In genomic region chr17:78133971-78134898, GRCh38 we compare ENCODE assay signal across 7 cellular contexts. TPM values are rescaled to one million over a fixed set of nuclear protein-coding genes. Genes with fewer than 3 reads are reported as not detected.
DNase-seq lines count a peak whose midpoint lies in the region; ATAC-seq and TF ChIP-seq lines count a peak whose summit lies in the region.

No MANE protein-coding gene starts in this region.

- H3K4me3 Mint-ChIP-seq in activated CD4-positive, alpha-beta T cell treated with anti-CD3 and anti-CD28 coated beads, Interleukin-2, amount 10 ng/mL, durations not matched to agents 24 days and 14 days, result peak overlapping the region; percentile 83
- H3K4me3 Mint-ChIP-seq in nephron progenitor cell, result no peak overlapping the region

- in situ Hi-C loops in GM13977 (cut with MboI; ENCODE audit: low pct_unique_long_range_greater_than_20kb, low sequenced_read_pairs, unreplicated experiment), result no loop called here

- no peaks in the 10 kb centered on the region for H3K9me3 Mint-ChIP-seq in activated CD4-positive, alpha-beta T cell treated with anti-CD3 and anti-CD28 coated beads, Interleukin-2, amount 10 ng/mL, durations not matched to agents 24 days and 14 days
- H3K9me3 Mint-ChIP-seq in nephron progenitor cell, result no peaks in the 10 kb centered on the region

- intact Hi-C loops in activated CD4-positive, alpha-beta T cell treated with anti-CD3 and anti-CD28 coated beads, Interleukin-2, amount 10 ng/mL, durations not matched to agents 24 days and 14 days (cut with micrococcal nuclease), result loop anchor here (1.0 to 5.0 kb wide), 5 partner anchors 22 to 1703 kb away; partner anchors contain the start of genes CBX4 and SYNGR2

- H3K4me1 Mint-ChIP-seq in activated CD4-positive, alpha-beta T cell treated with anti-CD3 and anti-CD28 coated beads, Interleukin-2, amount 10 ng/mL, durations not matched to agents 24 days and 14 days, result peaks cover 75% of the 10 kb centered on the region
- peaks cover 27% of the 10 kb centered on the region for H3K4me1 Mint-ChIP-seq in nephron progenitor cell

- no peaks in the 10 kb centered on the region for H3K27me3 Mint-ChIP-seq in activated CD4-positive, alpha-beta T cell treated with anti-CD3 and anti-CD28 coated beads, Interleukin-2, amount 10 ng/mL, durations not matched to agents 24 days and 14 days
- peaks cover 32% of the 10 kb centered on the region for H3K27me3 Mint-ChIP-seq in nephron progenitor cell (ENCODE audit: low read depth, poor library complexity)

- H3K36me3 Mint-ChIP-seq in activated CD4-positive, alpha-beta T cell treated with anti-CD3 and anti-CD28 coated beads, Interleukin-2, amount 10 ng/mL, durations not matched to agents 24 days and 14 days (ENCODE audit: low read depth), result peaks cover 70% of the 10 kb centered on the region
- H3K36me3 Mint-ChIP-seq in nephron progenitor cell (ENCODE audit: low read depth), result no peaks in the 10 kb centered on the region

- ATAC-seq in GM19023 (IDR thresholded peaks at IDR 0.05; ENCODE audit: unreplicated experiment), result no peak

- TF ChIP-seq CTCF in GM13977 (IDR thresholded peaks at IDR 0.05; ENCODE audit: extremely low read depth, insufficient read depth, missing control alignments) (peak; percentile 77), nephron progenitor cell (IDR thresholded peaks at IDR 0.05) (peak; percentile 37)

- peak; percentile 79 for DNase-seq in GM13977 (ENCODE audit: low spot score)
- peak; percentile 24 for DNase-seq in NCI-H345 treated with DMSO at 0.1 percent for 48 hours (lab: John Stamatoyannopoulos, UW; ENCODE audit: unreplicated experiment)
- peak; percentile 94 for DNase-seq in activated CD4-positive, alpha-beta T cell treated with anti-CD3 and anti-CD28 coated beads, Interleukin-2, amount 10 ng/mL, durations not matched to agents 24 days and 14 days
- peak; percentile 57 to 75 for DNase-seq in dermis microvascular lymphatic vessel endothelial cell (ENCODE audit: low read depth in 2 of 2)
- peak; percentile 53 for DNase-seq in nephron progenitor cell
- no peak for DNase-seq in cerebellum (ENCODE audit: low spot score)

- H3K27ac Mint-ChIP-seq in activated CD4-positive, alpha-beta T cell treated with anti-CD3 and anti-CD28 coated beads, Interleukin-2, amount 10 ng/mL, durations not matched to agents 24 days and 14 days, result peak overlapping the region; percentile 67
- no peak overlapping the region for H3K27ac Mint-ChIP-seq in nephron progenitor cell

RNA-seq across cellular contexts. Expression of gene TMC8, which starts 3.7 kb away (rescaled TPM):
- total RNA-seq in activated CD4-positive, alpha-beta T cell treated with anti-CD3 and anti-CD28 coated beads, Interleukin-2, amount 10 ng/mL, durations not matched to agents 24 days and 14 days, result 231 and 234 TPM in 2 replicates
- 0.13 and 0.25 TPM in 2 replicates for total RNA-seq in dermis microvascular lymphatic vessel endothelial cell
- total RNA-seq in cerebellum, result 1.6 TPM

RNA-seq across cellular contexts. Expression of gene TMC6, which starts 5.7 kb away (rescaled TPM):
- 250 and 251 TPM in 2 replicates for total RNA-seq in activated CD4-positive, alpha-beta T cell treated with anti-CD3 and anti-CD28 coated beads, Interleukin-2, amount 10 ng/mL, durations not matched to agents 24 days and 14 days
- 23.1 and 35.7 TPM in 2 replicates for total RNA-seq in dermis microvascular lymphatic vessel endothelial cell
- total RNA-seq in cerebellum, result 6.2 TPM

RNA-seq across cellular contexts. Expression of gene C17orf99, which starts 11.9 kb away (rescaled TPM):
- total RNA-seq in activated CD4-positive, alpha-beta T cell treated with anti-CD3 and anti-CD28 coated beads, Interleukin-2, amount 10 ng/mL, durations not matched to agents 24 days and 14 days, result not detected in 2 replicates
- not detected in 2 replicates for total RNA-seq in dermis microvascular lymphatic vessel endothelial cell
- 0.09 TPM for total RNA-seq in cerebellum

RNA-seq across cellular contexts. Expression of gene SYNGR2, which starts 34.1 kb away (rescaled TPM):
- total RNA-seq in activated CD4-positive, alpha-beta T cell treated with anti-CD3 and anti-CD28 coated beads, Interleukin-2, amount 10 ng/mL, durations not matched to agents 24 days and 14 days, result 123 and 125 TPM in 2 replicates
- 25.2 and 45.1 TPM in 2 replicates for total RNA-seq in dermis microvascular lymphatic vessel endothelial cell
- total RNA-seq in cerebellum, result 6.5 TPM

RNA-seq across cellular contexts. Expression of gene TK1, which starts 52.6 kb away (rescaled TPM):
- total RNA-seq in activated CD4-positive, alpha-beta T cell treated with anti-CD3 and anti-CD28 coated beads, Interleukin-2, amount 10 ng/mL, durations not matched to agents 24 days and 14 days, result 66.7 and 69.0 TPM in 2 replicates
- total RNA-seq in dermis microvascular lymphatic vessel endothelial cell (79.3 and 147 TPM in 2 replicates), cerebellum (9.6 TPM)

Comparison
In these comparisons a context has a peak if more than half of its experiments do, and no peak if none do; other contexts are left out.
1. RNA of gene TMC8, which starts 3.7 kb away (total RNA-seq): 231 to 234 TPM in activated CD4-positive, alpha-beta T cell treated with anti-CD3 and anti-CD28 coated beads, Interleukin-2, amount 10 ng/mL, durations not matched to agents 24 days and 14 days; 1.6 TPM in cerebellum (single experiment) and 0.13 to 0.25 TPM in dermis microvascular lymphatic vessel endothelial cell; every median in the first group is over 10 times any median in the second.